Comparison of ENCODE assay signal across 12 cellular contexts in genomic region chr5:41770799-41771198, GRCh38.
DNase-seq lines count a peak whose midpoint lies in the region; ATAC-seq lines count a peak whose summit lies in the region.
"Had no signal": no experiment of that assay in that cellular context is flagged by ENCODE, and none has a peak within 500 bp of the region (broad histone marks: within the 10 kb centered on the region; RNA-seq: fewer than 3 reads in every experiment).

No MANE protein-coding gene starts in this region.

- H3K9me3 Mint-ChIP-seq in activated CD4-positive, alpha-beta T cell treated with anti-CD3 and anti-CD28 coated beads for 36 hours (ENCODE audit: low read depth), result no peaks in the 10 kb centered on the region

- ATAC-seq in GM18520 (IDR thresholded peaks at IDR 0.05; ENCODE audit: unreplicated experiment) (peak; percentile 93), GM21423 (IDR thresholded peaks at IDR 0.05; ENCODE audit: unreplicated experiment) (peak; percentile 83), HG02981 (IDR thresholded peaks at IDR 0.05; ENCODE audit: unreplicated experiment) (peak; percentile 95), HG03575 (IDR thresholded peaks at IDR 0.05; ENCODE audit: extremely low read depth, insufficient number of reproducible peaks, low FRiP score, unreplicated experiment) (peak; percentile 88)
- no peak for ATAC-seq in activated CD4-positive, alpha-beta T cell treated with anti-CD3 and anti-CD28 coated beads for 36 hours

- H3K36me3 Mint-ChIP-seq in activated CD4-positive, alpha-beta T cell treated with anti-CD3 and anti-CD28 coated beads for 36 hours (ENCODE audit: low read depth), result peaks cover 35% of the 10 kb centered on the region

- no peak overlapping the region for H3K27ac Mint-ChIP-seq in activated CD4-positive, alpha-beta T cell treated with anti-CD3 and anti-CD28 coated beads for 36 hours

- no peak overlapping the region for H3K4me3 Mint-ChIP-seq in activated CD4-positive, alpha-beta T cell treated with anti-CD3 and anti-CD28 coated beads for 36 hours

- CTCF ChIA-PET in activated CD4-positive, alpha-beta T cell treated with anti-CD3 and anti-CD28 coated beads for 36 hours (lab: Charles Lee), result interaction anchor here (0.5 kb wide), 1 partner anchor 944 kb away, joined by 3 read pairs; no protein-coding TSS in a partner anchor

- no peaks in the 10 kb centered on the region for H3K27me3 Mint-ChIP-seq in activated CD4-positive, alpha-beta T cell treated with anti-CD3 and anti-CD28 coated beads for 36 hours

- no peak for DNase-seq in stimulated activated CD4-positive, alpha-beta T cell treated with anti-CD3 and anti-CD28 coated beads, Interleukin-4, amount 100 ng/mL, for 4 hours
- no peak for DNase-seq in amniotic stem cell (lab: John Stamatoyannopoulos, UW)
- DNase-seq in activated CD4-positive, alpha-beta T cell treated with anti-CD3 and anti-CD28 coated beads for 36 hours, result no peak
- DNase-seq in RPMI8226, result no peak
- DNase-seq: BE2C, MG63, midbrain, testis had no signal

- H3K4me1 Mint-ChIP-seq in activated CD4-positive, alpha-beta T cell treated with anti-CD3 and anti-CD28 coated beads for 36 hours, result peaks cover 9% of the 10 kb centered on the region

- intact Hi-C loops in activated CD4-positive, alpha-beta T cell treated with anti-CD3 and anti-CD28 coated beads for 36 hours (cut with DNase I, micrococcal nuclease), result no loop called here

- POLR2A ChIA-PET in activated CD4-positive, alpha-beta T cell treated with anti-CD3 and anti-CD28 coated beads for 36 hours (lab: Charles Lee), result no interaction called here
